Comparison of ENCODE assay signal across 19 cellular contexts in genomic region chr6:127844529-127844928, GRCh38. TPM values are rescaled to one million over a fixed set of nuclear protein-coding genes. Genes with fewer than 3 reads are reported as not detected.
DNase-seq lines count a peak whose midpoint lies in the region; ATAC-seq and TF ChIP-seq lines count a peak whose summit lies in the region.
"Had no signal": no experiment of that assay in that cellular context is flagged by ENCODE, and none has a peak within 500 bp of the region (broad histone marks: within the 10 kb centered on the region; RNA-seq: fewer than 3 reads in every experiment).

No MANE protein-coding gene starts in this region.

- H4K20me1 ChIP-seq in neural progenitor cell (ENCODE audit: low read depth): no peaks in the 10 kb centered on the region

- H3K9ac ChIP-seq in adipocyte (ENCODE audit: low read length) (no peak overlapping the region), neural progenitor cell (no peak overlapping the region)

- ATAC-seq in HG03354 (IDR thresholded peaks at IDR 0.05; ENCODE audit: poor library complexity, severe bottlenecking, unreplicated experiment): no peak
- ATAC-seq: A549, HCT116, HepG2 had no signal

- no peak overlapping the region for H3K4me3 Mint-ChIP-seq in activated naive CD8-positive, alpha-beta T cell
- H3K4me3 Mint-ChIP-seq in activated naive CD8-positive, alpha-beta T cell treated with anti-CD3 and anti-CD28 coated beads for 36 hours: no peak overlapping the region
- H3K4me3 Mint-ChIP-seq in neural progenitor cell: no peak overlapping the region
- H3K4me3 Mint-ChIP-seq: HFFc6 had no signal

- no peak overlapping the region for H3K4me3 ChIP-seq in adipocyte (ENCODE audit: low read length)
- H3K4me3 ChIP-seq in neural progenitor cell: no peak overlapping the region
- H3K4me3 ChIP-seq: A549 had no signal

- no peak overlapping the region for H3K4me2 ChIP-seq in neural progenitor cell
- H3K4me2 ChIP-seq: A549 had no signal

- peak overlapping the region; percentile 68 for H3K27ac Mint-ChIP-seq in activated naive CD8-positive, alpha-beta T cell
- H3K27ac Mint-ChIP-seq in activated naive CD8-positive, alpha-beta T cell treated with anti-CD3 and anti-CD28 coated beads for 36 hours: no peak overlapping the region
- no peak overlapping the region for H3K27ac Mint-ChIP-seq in neural progenitor cell
- H3K27ac Mint-ChIP-seq: CD4-positive, alpha-beta T cell; HFFc6 had no signal

- H2AFZ ChIP-seq in neural progenitor cell (replicated peaks): no peak overlapping the region

- H3K9me3 ChIP-seq in adipocyte (ENCODE audit: control insufficient read depth, low read length): no peaks in the 10 kb centered on the region
- no peaks in the 10 kb centered on the region for H3K9me3 ChIP-seq in neural progenitor cell (ENCODE audit: low read depth)
- H3K9me3 ChIP-seq: A549, Caco-2 had no signal

- TF ChIP-seq CTCF in neural progenitor cell (IDR thresholded peaks at IDR 0.05): no peak

- H3K9me3 Mint-ChIP-seq in activated naive CD8-positive, alpha-beta T cell (ENCODE audit: low read depth): no peaks in the 10 kb centered on the region
- peaks cover 11% of the 10 kb centered on the region for H3K9me3 Mint-ChIP-seq in activated naive CD8-positive, alpha-beta T cell treated with anti-CD3 and anti-CD28 coated beads for 36 hours
- H3K9me3 Mint-ChIP-seq in neural progenitor cell: no peaks in the 10 kb centered on the region
- H3K9me3 Mint-ChIP-seq: CD4-positive, alpha-beta T cell had no signal

- no peaks in the 10 kb centered on the region for H3F3A ChIP-seq in neural progenitor cell (ENCODE audit: low read depth)

- H3K27ac ChIP-seq in neural progenitor cell: no peak overlapping the region
- H3K27ac ChIP-seq: 22Rv1, A549, C4-2B had no signal

- H3K79me2 ChIP-seq in neural progenitor cell (ENCODE audit: low read depth): no peaks in the 10 kb centered on the region

- H3K36me3 ChIP-seq in adipocyte (ENCODE audit: control insufficient read depth, insufficient read depth, low read length, severe bottlenecking): no peaks in the 10 kb centered on the region
- no peaks in the 10 kb centered on the region for H3K36me3 ChIP-seq in neural progenitor cell

- H3K4me1 Mint-ChIP-seq in activated naive CD8-positive, alpha-beta T cell (ENCODE audit: low read depth): peaks cover 70% of the 10 kb centered on the region
- H3K4me1 Mint-ChIP-seq in activated naive CD8-positive, alpha-beta T cell treated with anti-CD3 and anti-CD28 coated beads for 36 hours: peaks cover 54% of the 10 kb centered on the region
- H3K4me1 Mint-ChIP-seq in neural progenitor cell: no peaks in the 10 kb centered on the region

- H3K36me3 Mint-ChIP-seq in activated naive CD8-positive, alpha-beta T cell: peaks cover 39% of the 10 kb centered on the region
- peaks cover 75% of the 10 kb centered on the region for H3K36me3 Mint-ChIP-seq in activated naive CD8-positive, alpha-beta T cell treated with anti-CD3 and anti-CD28 coated beads for 36 hours
- no peaks in the 10 kb centered on the region for H3K36me3 Mint-ChIP-seq in neural progenitor cell

- no peaks in the 10 kb centered on the region for H3K27me3 Mint-ChIP-seq in activated naive CD8-positive, alpha-beta T cell
- no peaks in the 10 kb centered on the region for H3K27me3 Mint-ChIP-seq in activated naive CD8-positive, alpha-beta T cell treated with anti-CD3 and anti-CD28 coated beads for 36 hours
- no peaks in the 10 kb centered on the region for H3K27me3 Mint-ChIP-seq in neural progenitor cell (ENCODE audit: insufficient read depth, low read depth)
- H3K27me3 Mint-ChIP-seq: CD4-positive, alpha-beta T cell had no signal

- DNase-seq in activated naive CD8-positive, alpha-beta T cell treated with anti-CD3 and anti-CD28 coated beads for 36 hours: no peak
- peak; percentile 28 for DNase-seq in adipocyte (ENCODE audit: low read depth)
- DNase-seq in fibroblast of gingiva (ENCODE audit: low read depth): peak; percentile 47
- DNase-seq in HK-2 (ENCODE audit: unreplicated experiment): no peak
- no peak for DNase-seq in neural progenitor cell (ENCODE audit: low spot score)
- DNase-seq: AML-193; Caco-2; CD4-positive, alpha-beta T cell; GDM1; GOT3; H7; HFFc6 had no signal

- H3K27me3 ChIP-seq in adipocyte (replicated peaks; ENCODE audit: control insufficient read depth, insufficient read depth, low read length): no peaks in the 10 kb centered on the region
- no peaks in the 10 kb centered on the region for H3K27me3 ChIP-seq in neural progenitor cell

- H3K4me1 ChIP-seq in adipocyte (ENCODE audit: control insufficient read depth, insufficient read depth, low read length) (no peaks in the 10 kb centered on the region), neural progenitor cell (no peaks in the 10 kb centered on the region)
- H3K4me1 ChIP-seq: A549, Caco-2 had no signal

RNA-seq across cellular contexts. Expression of gene THEMIS, which starts 56.3 kb away (rescaled TPM):
- 10 to 100 TPM; 48.3 to 49.7 TPM for total RNA-seq in activated naive CD8-positive, alpha-beta T cell treated with anti-CD3 and anti-CD28 coated beads for 36 hours
- total RNA-seq in neural progenitor cell (ENCODE audit: low replicate concordance): not detected in 2 replicates
- total RNA-seq: Caco-2, H7, HepG2 had no signal

Comparison
In these comparisons a context has a peak if more than half of its experiments do, and no peak if none do; other contexts are left out.
1. DNase-seq: peak in adipocyte (single experiment) and fibroblast of gingiva (single experiment); none in activated naive CD8-positive, alpha-beta T cell treated with anti-CD3 and anti-CD28 coated beads for 36 hours (single experiment), HK-2 (single experiment) and neural progenitor cell (single experiment).
2. RNA of gene THEMIS, which starts 56.3 kb away (total RNA-seq): 48.3 to 49.7 TPM in activated naive CD8-positive, alpha-beta T cell treated with anti-CD3 and anti-CD28 coated beads for 36 hours; not detected in neural progenitor cell; every median in the first group is over 10 times any median in the second.